Comparison of ENCODE assay signal across 10 cellular contexts in genomic region chr4:143338313-143338712, GRCh38. TPM values are rescaled to one million over a fixed set of nuclear protein-coding genes. Genes with fewer than 3 reads are reported as not detected.
A peak's percentile ranks its signal among the peaks of the same experiment; 100 is the strongest.
DNase-seq lines count a peak whose midpoint lies in the region; TF ChIP-seq lines count a peak whose summit lies in the region.
"Had no signal": no experiment of that assay in that cellular context is flagged by ENCODE, and none has a peak within 500 bp of the region (broad histone marks: within the 10 kb centered on the region; RNA-seq: fewer than 3 reads in every experiment).

No MANE protein-coding gene starts in this region.

- H3K79me2 ChIP-seq in mesendoderm (ENCODE audit: control insufficient read depth, insufficient read depth, low read length), result no peaks in the 10 kb centered on the region

- H3K18ac ChIP-seq in mesendoderm (ENCODE audit: low read length), result no peak overlapping the region

- no peak overlapping the region for H3K4me2 ChIP-seq in mesendoderm (ENCODE audit: low read length)

- POLR2A ChIA-PET in activated CD4-positive, alpha-beta T cell treated with anti-CD3 and anti-CD28 coated beads, Interleukin-2, amount 10 ng/mL, durations not matched to agents 7 days and 5 days (lab: Charles Lee), result no interaction called here

- H2BK120ac ChIP-seq in mesendoderm (ENCODE audit: low read depth, low read length), result no peak overlapping the region

- H3K9me3 Mint-ChIP-seq in activated CD4-positive, alpha-beta T cell treated with anti-CD3 and anti-CD28 coated beads, Interleukin-2, amount 10 ng/mL, durations not matched to agents 7 days and 5 days, result no peaks in the 10 kb centered on the region
- no peaks in the 10 kb centered on the region for H3K9me3 Mint-ChIP-seq in type B pancreatic cell
- H3K9me3 Mint-ChIP-seq: activated T-cell treated with anti-CD3 and anti-CD28 coated beads, Interleukin-2, amount 50 U/mL, for 24 hours had no signal

- intact Hi-C loops in dorsolateral prefrontal cortex (cut with DNase I), result loop anchor here (5.0 to 10.0 kb wide), 6 partner anchors 39 to 174 kb away; partner anchors contain the start of genes SMARCA5 (in 1 of the 2) and USP38 (in 1 of the 2)

- H3K56ac ChIP-seq in mesendoderm (ENCODE audit: low read length), result no peak overlapping the region

- H4K8ac ChIP-seq in mesendoderm (ENCODE audit: low read depth, low read length), result no peak overlapping the region

- no peak overlapping the region for H2AK5ac ChIP-seq in mesendoderm (ENCODE audit: low read length)

- no peaks in the 10 kb centered on the region for H3K9me3 ChIP-seq in muscle layer of colon (ENCODE audit: low read length)

- no peak overlapping the region for H2BK5ac ChIP-seq in mesendoderm (ENCODE audit: low read length)

- CTCF ChIA-PET in activated CD4-positive, alpha-beta T cell treated with anti-CD3 and anti-CD28 coated beads, Interleukin-2, amount 10 ng/mL, durations not matched to agents 7 days and 5 days (lab: Charles Lee), result no interaction called here

- peaks cover 11% of the 10 kb centered on the region for H3K4me1 Mint-ChIP-seq in activated CD4-positive, alpha-beta T cell treated with anti-CD3 and anti-CD28 coated beads, Interleukin-2, amount 10 ng/mL, durations not matched to agents 7 days and 5 days
- peaks cover 17% of the 10 kb centered on the region for H3K4me1 Mint-ChIP-seq in type B pancreatic cell (ENCODE audit: unreplicated experiment)

- no peaks in the 10 kb centered on the region for H3K36me3 Mint-ChIP-seq in activated CD4-positive, alpha-beta T cell treated with anti-CD3 and anti-CD28 coated beads, Interleukin-2, amount 10 ng/mL, durations not matched to agents 7 days and 5 days (ENCODE audit: low read depth)
- H3K36me3 Mint-ChIP-seq in type B pancreatic cell, result no peaks in the 10 kb centered on the region

- no peak overlapping the region for H3K23ac ChIP-seq in mesendoderm (ENCODE audit: low read length)

- peaks cover 56% of the 10 kb centered on the region for H3K27me3 Mint-ChIP-seq in activated CD4-positive, alpha-beta T cell treated with anti-CD3 and anti-CD28 coated beads, Interleukin-2, amount 10 ng/mL, durations not matched to agents 7 days and 5 days
- no peaks in the 10 kb centered on the region for H3K27me3 Mint-ChIP-seq in type B pancreatic cell

- no peaks in the 10 kb centered on the region for H3K36me3 ChIP-seq in muscle layer of colon (ENCODE audit: insufficient read depth, low read length)
- H3K36me3 ChIP-seq in mesendoderm (ENCODE audit: control insufficient read depth, insufficient read depth, low read length), result no peaks in the 10 kb centered on the region

- WGBS in mesendoderm (ENCODE audit: extremely low coverage, insufficient coverage, low lambda C conversion rate), result no CpG with 5 or more reads among the region's 5 CpGs

- TF ChIP-seq CTCF in dorsolateral prefrontal cortex (IDR thresholded peaks at IDR 0.05 in 54 of 56, conservative IDR thresholded peaks at IDR 0.05 in 2 of 56; ENCODE audit: low read depth in 1 of 56, partially characterized antibody in 56 of 56), result no peak
- no peak for TF ChIP-seq CTCF in type B pancreatic cell (conservative IDR thresholded peaks at IDR 0.05)

- H3K9ac ChIP-seq in muscle layer of colon (ENCODE audit: low read length) (peak overlapping the region; percentile 89), mesendoderm (ENCODE audit: low read length) (no peak overlapping the region)

- no peak for DNase-seq in activated CD4-positive, alpha-beta T cell treated with anti-CD3 and anti-CD28 coated beads, Interleukin-2, amount 10 ng/mL, durations not matched to agents 7 days and 5 days
- no peak for DNase-seq in activated CD4-positive, alpha-beta T cell treated with anti-CD3 and anti-CD28 coated beads, Interleukin-2, amount 50 U/mL, for 48 hours
- DNase-seq in dorsolateral prefrontal cortex (no peak), type B pancreatic cell (ENCODE audit: extremely low spot score, unreplicated experiment) (no peak), iPS-NIHi7 (ENCODE audit: extremely low spot score) (no peak), NCI-H774 (lab: John Stamatoyannopoulos, UW) (no peak), mesendoderm (no peak)
- DNase-seq: stimulated activated CD4-positive, alpha-beta T cell treated with anti-CD3 and anti-CD28 coated beads, Interleukin-1b, Interleukin-23, amount 100 ng/mL, for 48 hours had no signal

- peaks cover 28% of the 10 kb centered on the region for H3K4me1 ChIP-seq in muscle layer of colon (ENCODE audit: insufficient read depth, low read length)
- H3K4me1 ChIP-seq in mesendoderm (ENCODE audit: control insufficient read depth, low read depth, low read length), result no peaks in the 10 kb centered on the region

- no peaks in the 10 kb centered on the region for H3K27me3 ChIP-seq in dorsolateral prefrontal cortex
- no peaks in the 10 kb centered on the region for H3K27me3 ChIP-seq in muscle layer of colon (ENCODE audit: control insufficient read depth in 1 of 2, insufficient read depth in 2 of 2, low read length in 2 of 2)
- no peaks in the 10 kb centered on the region for H3K27me3 ChIP-seq in mesendoderm (ENCODE audit: insufficient read depth, low read length, poor library complexity)

- no peaks in the 10 kb centered on the region for H3K79me1 ChIP-seq in mesendoderm (ENCODE audit: low read length)

- H3K27ac Mint-ChIP-seq in activated CD4-positive, alpha-beta T cell treated with anti-CD3 and anti-CD28 coated beads, Interleukin-2, amount 10 ng/mL, durations not matched to agents 7 days and 5 days, result no peak overlapping the region
- H3K27ac Mint-ChIP-seq in type B pancreatic cell, result no peak overlapping the region
- H3K27ac Mint-ChIP-seq: activated T-cell treated with anti-CD3 and anti-CD28 coated beads, Interleukin-2, amount 50 U/mL, for 24 hours had no signal

- no peak overlapping the region for H4K5ac ChIP-seq in mesendoderm (ENCODE audit: low read length)

- H3K27ac ChIP-seq in dorsolateral prefrontal cortex (peak overlapping the region in 44 of 59 donors; percentile 1 to 99 (median 98)), muscle layer of colon (ENCODE audit: low read depth, low read length) (peak overlapping the region; percentile 74), mesendoderm (ENCODE audit: low read depth, low read length) (no peak overlapping the region)

- no peak overlapping the region for H2BK15ac ChIP-seq in mesendoderm (replicated peaks; ENCODE audit: low read depth)

- H3K4me3 ChIP-seq in dorsolateral prefrontal cortex, result peak overlapping the region; percentile 63 to 98 (median 91)
- H3K4me3 ChIP-seq in muscle layer of colon (ENCODE audit: low read depth in 1 of 2, low read length in 2 of 2), result peak overlapping the region; percentile 95 to 96
- H3K4me3 ChIP-seq in mesendoderm (ENCODE audit: low read length), result no peak overlapping the region

- no peak overlapping the region for H3K4ac ChIP-seq in mesendoderm (ENCODE audit: low read depth, low read length)

- H3K4me3 Mint-ChIP-seq in activated CD4-positive, alpha-beta T cell treated with anti-CD3 and anti-CD28 coated beads, Interleukin-2, amount 10 ng/mL, durations not matched to agents 7 days and 5 days, result peak overlapping the region; percentile 21
- H3K4me3 Mint-ChIP-seq in type B pancreatic cell, result peak overlapping the region; percentile 98

RNA-seq across cellular contexts. Expression of gene GAB1, which starts 1.6 kb away (rescaled TPM):
- under 1 TPM; 0.60 to 0.75 TPM for total RNA-seq in activated CD4-positive, alpha-beta T cell treated with anti-CD3 and anti-CD28 coated beads, Interleukin-2, amount 10 ng/mL, durations not matched to agents 7 days and 5 days
- 100 to 1,000 TPM in 85 of 120 experiments, 10 to 100 TPM in 35; 58.5 to 257 (median 116) TPM for total RNA-seq in dorsolateral prefrontal cortex
- total RNA-seq in type B pancreatic cell (ENCODE audit: low replicate concordance), result 27.0 and 33.5 TPM in 2 replicates
- polyA plus RNA-seq in mesendoderm (2013, experiment 1 of 2), result 10.6 TPM
- polyA plus RNA-seq in mesendoderm (2013, experiment 2 of 2), result 11.9 TPM

Comparison
In these comparisons a context has a peak if more than half of its experiments do, and no peak if none do; other contexts are left out.
1. RNA of gene GAB1, which starts 1.6 kb away (total RNA-seq): 58.5 to 257 TPM in dorsolateral prefrontal cortex and 27.0 to 33.5 TPM in type B pancreatic cell; 0.60 to 0.75 TPM in activated CD4-positive, alpha-beta T cell treated with anti-CD3 and anti-CD28 coated beads, Interleukin-2, amount 10 ng/mL, durations not matched to agents 7 days and 5 days; every median in the first group is over 10 times any median in the second.